Comparison of ENCODE assay signal across 25 cellular contexts in genomic region chr1:2286923-2287322, GRCh38. TPM values are rescaled to one million over a fixed set of nuclear protein-coding genes. Genes with fewer than 3 reads are reported as not detected.
DNase-seq lines count a peak whose midpoint lies in the region; ATAC-seq and TF ChIP-seq lines count a peak whose summit lies in the region.
"Had no signal": no experiment of that assay in that cellular context is flagged by ENCODE, and none has a peak within 500 bp of the region (broad histone marks: within the 10 kb centered on the region; RNA-seq: fewer than 3 reads in every experiment).

No MANE protein-coding gene starts in this region.

- no peaks in the 10 kb centered on the region for H3K27me3 Mint-ChIP-seq in activated naive CD4-positive, alpha-beta T cell treated with anti-CD3 and anti-CD28 coated beads, Interleukin-2, amount 50 U/mL, for 24 hours
- H3K27me3 Mint-ChIP-seq in activated naive CD4-positive, alpha-beta T cell treated with anti-CD3 and anti-CD28 coated beads for 36 hours (ENCODE audit: low read depth), result no peaks in the 10 kb centered on the region
- H3K27me3 Mint-ChIP-seq in T-helper 17 cell, result no peaks in the 10 kb centered on the region
- peaks cover 20% of the 10 kb centered on the region for H3K27me3 Mint-ChIP-seq in glutamatergic neuron (ENCODE audit: unreplicated experiment)
- H3K27me3 Mint-ChIP-seq: activated CD4-positive, alpha-beta T cell treated with anti-CD3 and anti-CD28 coated beads, Interleukin-2, amount 10 ng/mL, durations not matched to agents 24 days and 14 days; activated CD8-positive, alpha-beta memory T cell treated with anti-CD3 and anti-CD28 coated beads, Interleukin-2, amount 10 ng/mL, durations not matched to agents 7 days and 5 days; progenitor cell of endocrine pancreas had no signal

- 69 to 83% methylated on average over 11 to 15 of the region's 15 CpGs for WGBS in thyroid gland, 2 donors

- no peaks in the 10 kb centered on the region for H3K9me3 ChIP-seq in T-helper 17 cell (ENCODE audit: control insufficient read depth, low read length, poor library complexity, severe bottlenecking)
- H3K9me3 ChIP-seq in thyroid gland, result no peaks in the 10 kb centered on the region
- H3K9me3 ChIP-seq in HAP-1, result no peaks in the 10 kb centered on the region
- H3K9me3 ChIP-seq: BLaER1 treated with 17β-estradiol and CSF1 and Interleukin-3, amounts not matched to agents 10 nM and 100 nM; esophagus squamous epithelium; left ventricle myocardium inferior had no signal

- CTCF ChIA-PET in activated naive CD4-positive, alpha-beta T cell treated with anti-CD3 and anti-CD28 coated beads for 36 hours (lab: Charles Lee), result no interaction called here

- H3K27me3 ChIP-seq in thyroid gland (no peaks in the 10 kb centered on the region), HAP-1 (ENCODE audit: low read depth) (no peaks in the 10 kb centered on the region)
- H3K27me3 ChIP-seq: brain microvascular endothelial cell, esophagus squamous epithelium had no signal

- H3K27ac Mint-ChIP-seq in activated naive CD4-positive, alpha-beta T cell treated with anti-CD3 and anti-CD28 coated beads, Interleukin-2, amount 50 U/mL, for 24 hours, result peak overlapping the region; percentile 60
- H3K27ac Mint-ChIP-seq in activated naive CD4-positive, alpha-beta T cell treated with anti-CD3 and anti-CD28 coated beads for 36 hours, result no peak overlapping the region
- peak overlapping the region; percentile 96 for H3K27ac Mint-ChIP-seq in T-helper 17 cell
- H3K27ac Mint-ChIP-seq in glutamatergic neuron (ENCODE audit: unreplicated experiment), result peak overlapping the region; percentile 66
- H3K27ac Mint-ChIP-seq: activated CD4-positive, alpha-beta T cell treated with anti-CD3 and anti-CD28 coated beads, Interleukin-2, amount 10 ng/mL, durations not matched to agents 24 days and 14 days; activated CD8-positive, alpha-beta memory T cell treated with anti-CD3 and anti-CD28 coated beads, Interleukin-2, amount 10 ng/mL, durations not matched to agents 7 days and 5 days; endodermal cell; progenitor cell of endocrine pancreas had no signal

- H3K4me1 ChIP-seq in thyroid gland, result peaks cover 32 to 59% of the 10 kb centered on the region in 2 donors
- H3K4me1 ChIP-seq in HAP-1, result no peaks in the 10 kb centered on the region

- H3K36me3 ChIP-seq in thyroid gland (no peaks in the 10 kb centered on the region), HAP-1 (replicated peaks) (no peaks in the 10 kb centered on the region)
- H3K36me3 ChIP-seq: esophagus squamous epithelium, left ventricle myocardium inferior had no signal

- peaks cover 53% of the 10 kb centered on the region for H3K4me1 Mint-ChIP-seq in activated naive CD4-positive, alpha-beta T cell treated with anti-CD3 and anti-CD28 coated beads, Interleukin-2, amount 50 U/mL, for 24 hours
- H3K4me1 Mint-ChIP-seq in activated naive CD4-positive, alpha-beta T cell treated with anti-CD3 and anti-CD28 coated beads for 36 hours (ENCODE audit: low read depth), result peaks cover 49% of the 10 kb centered on the region
- H3K4me1 Mint-ChIP-seq in T-helper 17 cell (peaks cover 45% of the 10 kb centered on the region), glutamatergic neuron (ENCODE audit: low read depth, unreplicated experiment) (peaks cover 22% of the 10 kb centered on the region)

- peak overlapping the region in 1 of 3 donors; percentile 20 for H3K27ac ChIP-seq in thyroid gland
- H3K27ac ChIP-seq: brain microvascular endothelial cell, esophagus squamous epithelium, left ventricle myocardium inferior had no signal

- TF ChIP-seq CTCF in glutamatergic neuron (IDR thresholded peaks at IDR 0.05; ENCODE audit: partially characterized antibody, unreplicated experiment) (no peak), thyroid gland (IDR thresholded peaks at IDR 0.05) (no peak)

- ATAC-seq in T-helper 17 cell, result no peak
- no peak for ATAC-seq in GM19455 (IDR thresholded peaks at IDR 0.05; ENCODE audit: unreplicated experiment)
- ATAC-seq: activated CD8-positive, alpha-beta memory T cell treated with anti-CD3 and anti-CD28 coated beads, Interleukin-2, amount 10 ng/mL, durations not matched to agents 7 days and 5 days; GM12878; Panc1 had no signal

- H3K36me3 Mint-ChIP-seq in activated naive CD4-positive, alpha-beta T cell treated with anti-CD3 and anti-CD28 coated beads, Interleukin-2, amount 50 U/mL, for 24 hours, result peaks cover 1% of the 10 kb centered on the region
- peaks cover 5% of the 10 kb centered on the region for H3K36me3 Mint-ChIP-seq in activated naive CD4-positive, alpha-beta T cell treated with anti-CD3 and anti-CD28 coated beads for 36 hours (ENCODE audit: low read depth)
- H3K36me3 Mint-ChIP-seq in T-helper 17 cell (ENCODE audit: low read depth) (no peaks in the 10 kb centered on the region), glutamatergic neuron (ENCODE audit: unreplicated experiment) (no peaks in the 10 kb centered on the region)
- H3K36me3 Mint-ChIP-seq: activated CD8-positive, alpha-beta memory T cell treated with anti-CD3 and anti-CD28 coated beads, Interleukin-2, amount 10 ng/mL, durations not matched to agents 7 days and 5 days had no signal

- H3K9me3 Mint-ChIP-seq in activated naive CD4-positive, alpha-beta T cell treated with anti-CD3 and anti-CD28 coated beads, Interleukin-2, amount 50 U/mL, for 24 hours, result no peaks in the 10 kb centered on the region
- H3K9me3 Mint-ChIP-seq in activated naive CD4-positive, alpha-beta T cell treated with anti-CD3 and anti-CD28 coated beads for 36 hours, result no peaks in the 10 kb centered on the region
- H3K9me3 Mint-ChIP-seq in glutamatergic neuron (ENCODE audit: unreplicated experiment), result peaks cover 23% of the 10 kb centered on the region
- H3K9me3 Mint-ChIP-seq: activated CD4-positive, alpha-beta T cell treated with anti-CD3 and anti-CD28 coated beads, Interleukin-2, amount 10 ng/mL, durations not matched to agents 24 days and 14 days; endodermal cell had no signal

- H3K4me3 ChIP-seq in thyroid gland (replicated peaks in 1 of 3) (no peak overlapping the region), HAP-1 (no peak overlapping the region)
- H3K4me3 ChIP-seq: BLaER1 treated with 17β-estradiol and CSF1 and Interleukin-3, amounts not matched to agents 10 nM and 100 nM; esophagus squamous epithelium; GM12878; left ventricle myocardium inferior had no signal

- no peak for DNase-seq in activated naive CD4-positive, alpha-beta T cell treated with anti-CD3 and anti-CD28 coated beads for 36 hours
- DNase-seq in T-helper 17 cell (no peak), glutamatergic neuron (no peak), thyroid gland (peak; percentile 44 to 47), HAP-1 (ENCODE audit: low spot score in 2 of 2) (no peak), posterior cingulate gyrus (no peak)
- DNase-seq: activated CD4-positive, alpha-beta T cell treated with anti-CD3 and anti-CD28 coated beads, Interleukin-2, amount 10 ng/mL, durations not matched to agents 24 days and 14 days; activated CD8-positive, alpha-beta memory T cell treated with anti-CD3 and anti-CD28 coated beads, Interleukin-2, amount 10 ng/mL, durations not matched to agents 7 days and 5 days; brain microvascular endothelial cell; endodermal cell; esophagus squamous epithelium; HCEC 1CT; hippocampal formation; left ventricle myocardium inferior; NCI-H1048; NCI-H1694 treated with DMSO at 0.1 percent for 48 hours; NCI-H2171; NCI-H524 treated with DMSO at 0.1 percent for 48 hours; SIG-M5 had no signal

- intact Hi-C loops in activated naive CD4-positive, alpha-beta T cell treated with anti-CD3 and anti-CD28 coated beads for 36 hours (cut with micrococcal nuclease), result no loop called here
- intact Hi-C loops in thyroid gland (cut with DNase I) (no loop called here), posterior cingulate gyrus (cut with DNase I) (no loop called here)

- in situ Hi-C loops in HAP-1 (cut with MboI; ENCODE audit: low sequenced_read_pairs), result no loop called here

- peak overlapping the region; percentile 23 for H3K4me3 Mint-ChIP-seq in activated naive CD4-positive, alpha-beta T cell treated with anti-CD3 and anti-CD28 coated beads, Interleukin-2, amount 50 U/mL, for 24 hours
- no peak overlapping the region for H3K4me3 Mint-ChIP-seq in activated naive CD4-positive, alpha-beta T cell treated with anti-CD3 and anti-CD28 coated beads for 36 hours
- peak overlapping the region; percentile 76 for H3K4me3 Mint-ChIP-seq in T-helper 17 cell
- H3K4me3 Mint-ChIP-seq in glutamatergic neuron (ENCODE audit: unreplicated experiment), result peak overlapping the region; percentile 41
- H3K4me3 Mint-ChIP-seq: activated CD4-positive, alpha-beta T cell treated with anti-CD3 and anti-CD28 coated beads, Interleukin-2, amount 10 ng/mL, durations not matched to agents 24 days and 14 days; activated CD8-positive, alpha-beta memory T cell treated with anti-CD3 and anti-CD28 coated beads, Interleukin-2, amount 10 ng/mL, durations not matched to agents 7 days and 5 days; endodermal cell had no signal

- TF ChIP-seq POLR2A in thyroid gland (IDR thresholded peaks at IDR 0.05), result no peak

RNA-seq across cellular contexts. Expression of gene SKI, which starts 58.8 kb away (rescaled TPM):
- 10 to 100 TPM; 25.5 to 26.3 TPM for total RNA-seq in activated naive CD4-positive, alpha-beta T cell treated with anti-CD3 and anti-CD28 coated beads for 36 hours
- 100 to 1,000 TPM; 183 to 215 TPM for total RNA-seq in T-helper 17 cell
- 143 TPM for total RNA-seq in glutamatergic neuron (ENCODE audit: unreplicated experiment)
- total RNA-seq in thyroid gland, result 10 to 100 TPM; 31.4 to 59.6 (median 39.9) TPM

Comparison
In these comparisons a context has a peak if more than half of its experiments do, and no peak if none do; other contexts are left out.
1. DNase-seq: peak in thyroid gland (2 of 2); none in activated naive CD4-positive, alpha-beta T cell treated with anti-CD3 and anti-CD28 coated beads for 36 hours (single experiment), T-helper 17 cell (0 of 3), glutamatergic neuron (single experiment), HAP-1 (0 of 2) and posterior cingulate gyrus (0 of 10).